ENCODE assay signal across 15 cellular contexts in genomic region chr11:116579857-116580727, GRCh38.
DNase-seq lines count a peak whose midpoint lies in the region; ATAC-seq and TF ChIP-seq lines count a peak whose summit lies in the region.
"Had no signal": no experiment of that assay in that cellular context is flagged by ENCODE, and none has a peak within 500 bp of the region (broad histone marks: within the 10 kb centered on the region; RNA-seq: fewer than 3 reads in every experiment).

No MANE protein-coding gene starts in this region.

- DNase-seq in DMS153 treated with DMSO at 0.1 percent for 48 hours (lab: John Stamatoyannopoulos, UW; ENCODE audit: unreplicated experiment) (peak; percentile 24), DMS153 (lab: John Stamatoyannopoulos, UW) (no peak), NCI-H2081 treated with DMSO at 0.1 percent for 48 hours (lab: John Stamatoyannopoulos, UW) (peak; percentile 34), foreskin keratinocyte (no peak), omental fat pad (ENCODE audit: low spot score) (no peak), islet precursor cell (no peak), GM19238 (ENCODE audit: insufficient read length, low spot score) (no peak)
- DNase-seq: 8988T; adrenal gland; effector memory CD8-positive, alpha-beta T cell; Kasumi-1; SHP77 treated with DMSO at 0.1 percent for 48 hours; tibial artery had no signal

- TF ChIP-seq CTCF in foreskin keratinocyte (conservative IDR thresholded peaks at IDR 0.05) (no peak), omental fat pad (IDR thresholded peaks at IDR 0.05) (no peak)

- ATAC-seq in foreskin keratinocyte: peak; percentile 26
- peak; percentile 66 for ATAC-seq in omental fat pad (ENCODE audit: low FRiP score)
- ATAC-seq in GM18868 (IDR thresholded peaks at IDR 0.05; ENCODE audit: unreplicated experiment): no peak
- ATAC-seq: effector memory CD8-positive, alpha-beta T cell had no signal

- no peak overlapping the region for H3K27ac ChIP-seq in foreskin keratinocyte
- H3K27ac ChIP-seq: adrenal gland, heart right ventricle, tibial artery had no signal

- H3K27me3 ChIP-seq in foreskin keratinocyte: peaks cover 79% of the 10 kb centered on the region

- no peaks in the 10 kb centered on the region for H3K4me1 ChIP-seq in foreskin keratinocyte
- H3K4me1 ChIP-seq: adrenal gland had no signal

Comparison
In these comparisons a context has a peak if more than half of its experiments do, and no peak if none do; other contexts are left out.
1. DNase-seq: peak in DMS153 treated with DMSO at 0.1 percent for 48 hours (single experiment) and NCI-H2081 treated with DMSO at 0.1 percent for 48 hours (single experiment); none in DMS153 (single experiment), foreskin keratinocyte (0 of 2), omental fat pad (single experiment), islet precursor cell (single experiment) and GM19238 (single experiment).